Comparison of ENCODE assay signal across 1 cellular context in genomic region chr12:50720501-50720900, GRCh38.
TF ChIP-seq lines count a peak whose summit lies in the region.

No MANE protein-coding gene starts in this region.

TF ChIP-seq in HEK293, 187 proteins besides CTCF, POLR2A, EP300 and RAD21 (continued from another document):
- peak; percentile 4 for TF ChIP-seq PRDM10 (tag by site-specific recombination; IDR thresholded peaks at IDR 0.05)
- TF ChIP-seq ZNF707 (tag by site-specific recombination; IDR thresholded peaks at IDR 0.05) = no peak
- no peak for TF ChIP-seq ZNF433 (tag by site-specific recombination; IDR thresholded peaks at IDR 0.05; ENCODE audit: low read depth)
- no peak for TF ChIP-seq ZNF221 (tag by site-specific recombination; IDR thresholded peaks at IDR 0.05; ENCODE audit: borderline replicate concordance)
- 0 out of 2 replicates have a peak, but pooled peaks have one; percentile 46 for TF ChIP-seq MZF1 (tag by site-specific recombination; IDR thresholded peaks at IDR 0.05; ENCODE audit: borderline replicate concordance)
- TF ChIP-seq ZEB2 (tag by site-specific recombination; IDR thresholded peaks at IDR 0.05) = no peak
